ENCODE assay signal across 8 cellular contexts in the genomic region with DNA sequence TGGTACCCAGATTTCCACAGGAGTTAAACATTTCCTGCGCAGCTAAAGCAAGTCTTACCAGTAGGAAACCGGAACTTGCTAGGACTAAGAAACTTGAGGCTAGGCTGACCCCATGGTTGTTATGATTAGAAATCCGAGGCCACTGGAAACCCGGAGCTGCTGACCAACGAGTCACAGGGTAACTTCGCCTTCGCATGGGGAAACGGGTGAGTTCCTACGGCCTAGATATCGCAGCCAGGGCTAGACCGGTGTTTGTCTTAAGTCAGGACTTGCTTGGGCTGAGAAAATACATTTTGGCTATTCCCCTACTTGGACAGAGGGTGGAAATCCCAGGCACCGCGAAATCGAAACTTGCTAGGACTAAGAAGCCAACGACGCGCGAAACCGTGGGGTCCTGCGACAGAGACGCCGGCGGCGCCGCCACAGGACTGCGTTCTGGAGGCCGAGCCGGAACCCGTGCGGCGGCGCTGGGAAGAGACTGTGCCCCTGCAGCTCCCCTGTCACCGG. TPM values are rescaled to one million over a fixed set of nuclear protein-coding genes. Genes with fewer than 3 reads are reported as not detected.
DNase-seq lines count a peak whose midpoint lies in the region; ATAC-seq and TF ChIP-seq lines count a peak whose summit lies in the region.

No MANE protein-coding gene starts in this region.

- DNase-seq in Caki2 (ENCODE audit: low read depth) (peak; percentile 83), HK-2 (ENCODE audit: unreplicated experiment) (peak; percentile 65), amniotic epithelial cell (ENCODE audit: low read depth) (peak; percentile 85), right cardiac atrium (peak in 2 of 3 donors; percentile 69 to 89), D341Med (ENCODE audit: low spot score) (no peak)

- WGBS in right cardiac atrium = under 1% methylated on average over 33 of the region's 33 CpGs

- in situ Hi-C loops in Caki2 (cut with HindIII; ENCODE audit: low pct_unique_long_range_greater_than_20kb, low sequenced_read_pairs) = no loop called here

- ATAC-seq in GM19468 (IDR thresholded peaks at IDR 0.05; ENCODE audit: extremely low read depth, unreplicated experiment) (peak; percentile 1), right cardiac atrium (peak; percentile 58 to 59)

- H3K4me3 ChIP-seq in right cardiac atrium (ENCODE audit: low read length) = peak overlapping the region; percentile 52
- peak overlapping the region; percentile 91 for H3K4me3 ChIP-seq in rectal smooth muscle tissue (ENCODE audit: low read length)

- H3K9ac ChIP-seq in rectal smooth muscle tissue (ENCODE audit: low read length) = peak overlapping the region; percentile 61

- intact Hi-C loops in right cardiac atrium (cut with DNase I) = loop anchor here in 2 of 4 donors (2.0 kb wide), 2 partner anchors 23 to 49 kb away; no protein-coding TSS in a partner anchor

- H3K27me3 ChIP-seq in right cardiac atrium (ENCODE audit: control insufficient read depth, insufficient read depth) (no peaks in the 10 kb centered on the region), rectal smooth muscle tissue (ENCODE audit: control insufficient read depth, insufficient read depth, low read length) (peaks cover 27% of the 10 kb centered on the region)

- no peaks in the 10 kb centered on the region for H3K36me3 ChIP-seq in rectal smooth muscle tissue (ENCODE audit: control insufficient read depth, insufficient read depth, low read length)

- peaks cover 2% of the 10 kb centered on the region for H3K9me3 ChIP-seq in right cardiac atrium (ENCODE audit: control insufficient read depth, low read length)

- H3K4me1 ChIP-seq in right cardiac atrium (ENCODE audit: control insufficient read depth, insufficient read depth, low read length) (no peaks in the 10 kb centered on the region), rectal smooth muscle tissue (ENCODE audit: control insufficient read depth, insufficient read depth, low read length) (peaks cover 8% of the 10 kb centered on the region)

- H3K27ac ChIP-seq in right cardiac atrium (ENCODE audit: low read length) (peak overlapping the region; percentile 96), rectal smooth muscle tissue (ENCODE audit: low read depth, low read length) (peak overlapping the region; percentile 83)

TF ChIP-seq in PFSK-1, 5 proteins besides CTCF, POLR2A, EP300 and RAD21:
- no peak for TF ChIP-seq SIN3A (IDR thresholded peaks at IDR 0.05; ENCODE audit: borderline replicate concordance, insufficient read depth, low read length)
- TF ChIP-seq, protein P1, sequence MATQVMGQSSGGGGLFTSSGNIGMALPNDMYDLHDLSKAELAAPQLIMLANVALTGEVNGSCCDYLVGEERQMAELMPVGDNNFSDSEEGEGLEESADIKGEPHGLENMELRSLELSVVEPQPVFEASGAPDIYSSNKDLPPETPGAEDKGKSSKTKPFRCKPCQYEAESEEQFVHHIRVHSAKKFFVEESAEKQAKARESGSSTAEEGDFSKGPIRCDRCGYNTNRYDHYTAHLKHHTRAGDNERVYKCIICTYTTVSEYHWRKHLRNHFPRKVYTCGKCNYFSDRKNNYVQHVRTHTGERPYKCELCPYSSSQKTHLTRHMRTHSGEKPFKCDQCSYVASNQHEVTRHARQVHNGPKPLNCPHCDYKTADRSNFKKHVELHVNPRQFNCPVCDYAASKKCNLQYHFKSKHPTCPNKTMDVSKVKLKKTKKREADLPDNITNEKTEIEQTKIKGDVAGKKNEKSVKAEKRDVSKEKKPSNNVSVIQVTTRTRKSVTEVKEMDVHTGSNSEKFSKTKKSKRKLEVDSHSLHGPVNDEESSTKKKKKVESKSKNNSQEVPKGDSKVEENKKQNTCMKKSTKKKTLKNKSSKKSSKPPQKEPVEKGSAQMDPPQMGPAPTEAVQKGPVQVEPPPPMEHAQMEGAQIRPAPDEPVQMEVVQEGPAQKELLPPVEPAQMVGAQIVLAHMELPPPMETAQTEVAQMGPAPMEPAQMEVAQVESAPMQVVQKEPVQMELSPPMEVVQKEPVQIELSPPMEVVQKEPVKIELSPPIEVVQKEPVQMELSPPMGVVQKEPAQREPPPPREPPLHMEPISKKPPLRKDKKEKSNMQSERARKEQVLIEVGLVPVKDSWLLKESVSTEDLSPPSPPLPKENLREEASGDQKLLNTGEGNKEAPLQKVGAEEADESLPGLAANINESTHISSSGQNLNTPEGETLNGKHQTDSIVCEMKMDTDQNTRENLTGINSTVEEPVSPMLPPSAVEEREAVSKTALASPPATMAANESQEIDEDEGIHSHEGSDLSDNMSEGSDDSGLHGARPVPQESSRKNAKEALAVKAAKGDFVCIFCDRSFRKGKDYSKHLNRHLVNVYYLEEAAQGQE (IDR thresholded peaks at IDR 0.05; ENCODE audit: insufficient read depth in 1 of 2, low read depth in 2 of 2, low read length in 2 of 2) = peak in 1 of 2 experiments; percentile 18; a peak in 1 of 4 replicates
- TF ChIP-seq TAF1 (IDR thresholded peaks at IDR 0.05; ENCODE audit: borderline replicate concordance, insufficient read depth, low read length) = peak; percentile 48; the same call in 1 of the 2 replicates

RNA-seq across cellular contexts. Expression of a gene that starts 1.6 kb away (rescaled TPM):
- total RNA-seq in Caki2 (2014; rRNA removed; shearing (Covaris generic); ENCODE audit: low replicate concordance) = 1.7 TPM in 1 of 2 replicates, not detected in the other
- polyA plus RNA-seq in PFSK-1 (2012; ENCODE audit: insufficient read length, low read depth) = 0.83 TPM
- total RNA-seq in right cardiac atrium = 1 to 10 TPM in 3 of 4 donors, under 1 TPM in 1; 0.95 to 1.9 (median 1.4) TPM
- 1.4 TPM for polyA plus RNA-seq in right cardiac atrium
